10 cellular contexts compared by ENCODE assay signal in the genomic region with DNA sequence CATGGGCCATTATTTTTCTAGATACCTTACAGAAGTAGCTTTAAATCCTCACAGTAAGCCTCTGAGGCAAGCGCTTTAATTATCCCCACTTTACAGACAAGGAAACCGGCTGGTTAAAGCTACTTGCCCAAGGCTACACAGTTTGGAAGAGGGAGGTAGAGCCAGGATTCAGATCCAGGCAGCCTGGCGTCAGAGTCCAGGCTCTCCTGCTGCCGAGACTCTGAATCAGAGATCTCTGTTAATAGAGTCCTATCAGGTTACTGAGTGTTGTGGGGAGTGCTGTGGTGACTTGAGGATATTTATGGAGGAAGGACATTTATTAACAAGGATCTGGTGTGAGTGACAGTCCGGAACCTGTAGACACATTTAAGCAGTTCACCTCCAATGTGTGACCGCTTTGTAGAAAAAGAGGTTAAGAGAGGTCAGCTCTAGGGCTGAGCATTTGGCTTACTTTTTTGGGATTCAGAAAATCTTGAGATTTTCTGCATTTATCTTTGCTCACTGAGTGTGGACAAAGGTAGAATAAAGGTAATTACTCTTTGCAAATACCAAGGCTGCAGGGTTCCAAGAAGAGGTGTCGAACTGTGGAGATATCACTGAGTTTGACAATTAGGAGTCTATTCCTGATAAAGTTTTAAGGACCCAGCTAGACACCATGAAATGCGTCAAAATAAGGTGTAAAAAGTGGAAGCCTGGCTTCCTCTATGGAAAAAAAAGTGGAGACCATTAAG. TPM values are rescaled to one million over a fixed set of nuclear protein-coding genes. Genes with fewer than 3 reads are reported as not detected.
DNase-seq lines count a peak whose midpoint lies in the region; ATAC-seq and TF ChIP-seq lines count a peak whose summit lies in the region.
"Had no signal": no experiment of that assay in that cellular context is flagged by ENCODE, and none has a peak within 500 bp of the region (broad histone marks: within the 10 kb centered on the region; RNA-seq: fewer than 3 reads in every experiment).

No MANE protein-coding gene starts in this region.

- no peaks in the 10 kb centered on the region for H3K9me3 Mint-ChIP-seq in CD14-positive monocyte
- no peaks in the 10 kb centered on the region for H3K9me3 Mint-ChIP-seq in activated CD4-positive, alpha-beta memory T cell treated with anti-CD3 and anti-CD28 coated beads, Interleukin-2, amount 10 ng/mL, durations not matched to agents 7 days and 5 days

- peaks cover 11% of the 10 kb centered on the region in 2 donors for H3K36me3 Mint-ChIP-seq in CD14-positive monocyte
- H3K36me3 Mint-ChIP-seq in activated CD4-positive, alpha-beta memory T cell treated with anti-CD3 and anti-CD28 coated beads, Interleukin-2, amount 10 ng/mL, durations not matched to agents 7 days and 5 days (ENCODE audit: low read depth): peaks cover 35% of the 10 kb centered on the region

- H3K36me3 ChIP-seq in HCT116 (ENCODE audit: control insufficient read depth in 1 of 2, insufficient read depth in 2 of 2, low read length in 2 of 2): peaks cover 6% of the 10 kb centered on the region in 2 experiments; a peak in 3 of 4 replicates

- H3K4me3 ChIP-seq in HCT116 (replicated peaks in 1 of 2; ENCODE audit: low read depth in 1 of 2, low read length in 2 of 2): peak overlapping the region; percentile 74 to 98; a peak in 3 of 4 replicates

- peak overlapping the region; percentile 92 for H3K9ac ChIP-seq in HCT116 (ENCODE audit: low read length)

- no peak overlapping the region; the same call in 1 of the 2 replicates for H3K27ac ChIP-seq in HCT116 (ENCODE audit: low read depth, low read length)

- H3K79me2 ChIP-seq in HCT116 (ENCODE audit: insufficient read depth, low read length): peaks cover 33% of the 10 kb centered on the region

- POLR2A ChIA-PET in HCT116 (lab: Charles Lee): no interaction called here
- POLR2A ChIA-PET in activated CD4-positive, alpha-beta memory T cell treated with anti-CD3 and anti-CD28 coated beads, Interleukin-2, amount 10 ng/mL, durations not matched to agents 7 days and 5 days (lab: Charles Lee): interaction anchor here (1.0 to 5.7 kb wide), 10 partner anchors 9 to 288 kb away, joined by 3 to 68 read pairs (median 10); a partner anchor contains a TSS

- no peak for ATAC-seq in HCT116
- no peak for ATAC-seq in GM19035 (IDR thresholded peaks at IDR 0.05; ENCODE audit: unreplicated experiment)

- H3K9me3 ChIP-seq in HCT116 (ENCODE audit: control insufficient read depth in 1 of 2, insufficient read depth in 1 of 2, low read depth in 1 of 2, low read length in 2 of 2): no peaks in the 10 kb centered on the region

- H4K20me1 ChIP-seq in HCT116 (ENCODE audit: insufficient read depth): no peaks in the 10 kb centered on the region

- CTCF ChIA-PET in HCT116 (lab: Charles Lee): interaction anchor here (0.9 kb wide), 1 partner anchor 55 kb away, joined by 3 read pairs; no protein-coding TSS in a partner anchor
- CTCF ChIA-PET in activated CD4-positive, alpha-beta memory T cell treated with anti-CD3 and anti-CD28 coated beads, Interleukin-2, amount 10 ng/mL, durations not matched to agents 7 days and 5 days (lab: Charles Lee): interaction anchor here (0.9 kb wide), 1 partner anchor 91 kb away, joined by 3 read pairs; no protein-coding TSS in a partner anchor

- no peak for DNase-seq in CD14-positive monocyte (ENCODE audit: low spot score)
- no peak for DNase-seq in HCT116 (ENCODE audit: low read depth, low spot score)
- DNase-seq in activated CD4-positive, alpha-beta memory T cell treated with anti-CD3 and anti-CD28 coated beads, Interleukin-2, amount 10 ng/mL, durations not matched to agents 7 days and 5 days: no peak
- DNase-seq in myocyte (ENCODE audit: low read depth): peak; percentile 43
- DNase-seq in UCSD-AML1 (lab: John Stamatoyannopoulos, UW; ENCODE audit: unreplicated experiment): no peak
- DNase-seq in posterior vena cava (ENCODE audit: low spot score): no peak
- DNase-seq in NCI-H748 treated with DMSO at 0.1 percent for 48 hours (lab: John Stamatoyannopoulos, UW): no peak
- DNase-seq: EL, retina had no signal

- H3K27me3 Mint-ChIP-seq in CD14-positive monocyte (ENCODE audit: low read depth in 3 of 3): no peaks in the 10 kb centered on the region
- no peaks in the 10 kb centered on the region for H3K27me3 Mint-ChIP-seq in activated CD4-positive, alpha-beta memory T cell treated with anti-CD3 and anti-CD28 coated beads, Interleukin-2, amount 10 ng/mL, durations not matched to agents 7 days and 5 days

- peak overlapping the region in 3 of 7 donors; percentile 12 to 96 (median 93) for H3K27ac Mint-ChIP-seq in CD14-positive monocyte
- H3K27ac Mint-ChIP-seq in activated CD4-positive, alpha-beta memory T cell treated with anti-CD3 and anti-CD28 coated beads, Interleukin-2, amount 10 ng/mL, durations not matched to agents 7 days and 5 days: peak overlapping the region; percentile 95

- peaks cover 12 to 24% of the 10 kb centered on the region in 2 experiments; a peak in 3 of 4 replicates for H3K4me1 ChIP-seq in HCT116 (ENCODE audit: control insufficient read depth in 1 of 2, insufficient read depth in 2 of 2, low read length in 2 of 2)

- BruUV-seq in HCT116 (replicated peaks; lab: Mats Ljungman, UMichigan): no TSS peak

- peak overlapping the region; percentile 98 to 99 for H3K4me3 Mint-ChIP-seq in CD14-positive monocyte
- H3K4me3 Mint-ChIP-seq in activated CD4-positive, alpha-beta memory T cell treated with anti-CD3 and anti-CD28 coated beads, Interleukin-2, amount 10 ng/mL, durations not matched to agents 7 days and 5 days: peak overlapping the region; percentile 98

- peak overlapping the region; percentile 77 for H3K4me2 ChIP-seq in HCT116 (ENCODE audit: low read length)

- H3K27me3 ChIP-seq in HCT116 (ENCODE audit: insufficient read depth, low read length): no peaks in the 10 kb centered on the region

- no peak for TF ChIP-seq RAD21 in HCT116 (IDR thresholded peaks at IDR 0.05; ENCODE audit: low read depth)

- RAD21 ChIA-PET in HCT116 (lab: Charles Lee; ENCODE audit: low non-redundant PET in 1 of 2, low total read pairs in 2 of 2, uncharacterized antibody in 2 of 2, unreplicated experiment in 2 of 2): no interaction called here

- intact Hi-C loops in CD14-positive monocyte (cut with micrococcal nuclease) (loop anchor here (2.0 to 10.0 kb wide), 5 partner anchors 41 to 155 kb away; a partner anchor contains a TSS), HCT116 (cut with micrococcal nuclease) (no loop called here), posterior vena cava (cut with DNase I) (no loop called here)

- H3K9me2 ChIP-seq in HCT116 (ENCODE audit: insufficient read depth): no peaks in the 10 kb centered on the region

- no peak overlapping the region for H2AFZ ChIP-seq in HCT116 (ENCODE audit: low read depth, low read length, poor library complexity, severe bottlenecking)

- TF ChIP-seq POLR2A in HCT116 (IDR thresholded peaks at IDR 0.05; ENCODE audit: borderline replicate concordance, extremely low read depth, insufficient read depth, insufficient read length): no peak

- H3K4me1 Mint-ChIP-seq in CD14-positive monocyte: peaks cover 26% of the 10 kb centered on the region
- peaks cover 23% of the 10 kb centered on the region for H3K4me1 Mint-ChIP-seq in activated CD4-positive, alpha-beta memory T cell treated with anti-CD3 and anti-CD28 coated beads, Interleukin-2, amount 10 ng/mL, durations not matched to agents 7 days and 5 days

- TF ChIP-seq CTCF in CD14-positive monocyte (IDR thresholded peaks at IDR 0.05) (no peak), HCT116 (IDR thresholded peaks at IDR 0.05 in 2 of 3, conservative IDR thresholded peaks at IDR 0.05 in 1 of 3; ENCODE audit: borderline replicate concordance in 1 of 3, insufficient read depth in 1 of 3, low read depth in 2 of 3, low read length in 2 of 3) (no peak)

TF ChIP-seq in HCT116, 20 proteins besides CTCF, POLR2A, EP300 and RAD21 (continues in another document):
- TF ChIP-seq, protein P1, sequence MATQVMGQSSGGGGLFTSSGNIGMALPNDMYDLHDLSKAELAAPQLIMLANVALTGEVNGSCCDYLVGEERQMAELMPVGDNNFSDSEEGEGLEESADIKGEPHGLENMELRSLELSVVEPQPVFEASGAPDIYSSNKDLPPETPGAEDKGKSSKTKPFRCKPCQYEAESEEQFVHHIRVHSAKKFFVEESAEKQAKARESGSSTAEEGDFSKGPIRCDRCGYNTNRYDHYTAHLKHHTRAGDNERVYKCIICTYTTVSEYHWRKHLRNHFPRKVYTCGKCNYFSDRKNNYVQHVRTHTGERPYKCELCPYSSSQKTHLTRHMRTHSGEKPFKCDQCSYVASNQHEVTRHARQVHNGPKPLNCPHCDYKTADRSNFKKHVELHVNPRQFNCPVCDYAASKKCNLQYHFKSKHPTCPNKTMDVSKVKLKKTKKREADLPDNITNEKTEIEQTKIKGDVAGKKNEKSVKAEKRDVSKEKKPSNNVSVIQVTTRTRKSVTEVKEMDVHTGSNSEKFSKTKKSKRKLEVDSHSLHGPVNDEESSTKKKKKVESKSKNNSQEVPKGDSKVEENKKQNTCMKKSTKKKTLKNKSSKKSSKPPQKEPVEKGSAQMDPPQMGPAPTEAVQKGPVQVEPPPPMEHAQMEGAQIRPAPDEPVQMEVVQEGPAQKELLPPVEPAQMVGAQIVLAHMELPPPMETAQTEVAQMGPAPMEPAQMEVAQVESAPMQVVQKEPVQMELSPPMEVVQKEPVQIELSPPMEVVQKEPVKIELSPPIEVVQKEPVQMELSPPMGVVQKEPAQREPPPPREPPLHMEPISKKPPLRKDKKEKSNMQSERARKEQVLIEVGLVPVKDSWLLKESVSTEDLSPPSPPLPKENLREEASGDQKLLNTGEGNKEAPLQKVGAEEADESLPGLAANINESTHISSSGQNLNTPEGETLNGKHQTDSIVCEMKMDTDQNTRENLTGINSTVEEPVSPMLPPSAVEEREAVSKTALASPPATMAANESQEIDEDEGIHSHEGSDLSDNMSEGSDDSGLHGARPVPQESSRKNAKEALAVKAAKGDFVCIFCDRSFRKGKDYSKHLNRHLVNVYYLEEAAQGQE (IDR thresholded peaks at IDR 0.05; ENCODE audit: low read depth): no peak
- TF ChIP-seq ELF1 (IDR thresholded peaks at IDR 0.05; ENCODE audit: borderline replicate concordance, low read depth): no peak
- TF ChIP-seq FOSL1 (IDR thresholded peaks at IDR 0.05; ENCODE audit: low read depth): no peak
- TF ChIP-seq SRF (IDR thresholded peaks at IDR 0.05; ENCODE audit: low read depth): no peak
- no peak for TF ChIP-seq EZH2 (IDR thresholded peaks at IDR 0.05)

RNA-seq across cellular contexts. Expression of a gene that starts 1.6 kb away (rescaled TPM):
- polyA plus RNA-seq in CD14-positive monocyte: 1 to 10 TPM; 3.0 to 3.7 TPM
- total RNA-seq in HCT116 (2021; ENCODE audit: unreplicated experiment) (24.3 TPM), myocyte (15.3 and 17.0 TPM in 2 replicates), posterior vena cava (10 to 100 TPM; 21.1 to 22.7 TPM)
- 9.9 and 11.7 TPM in 2 replicates for polyA plus RNA-seq in HCT116 (2012)
- 10 to 100 TPM; 42.6 to 46.1 TPM for total RNA-seq in activated CD4-positive, alpha-beta memory T cell treated with anti-CD3 and anti-CD28 coated beads, Interleukin-2, amount 10 ng/mL, durations not matched to agents 7 days and 5 days
- 5.2 TPM for polyA plus RNA-seq in myocyte (2012)

RNA-seq across cellular contexts. Expression of a gene that starts 41.8 kb away (rescaled TPM):
- 10 to 100 TPM; 25.9 to 26.9 TPM for polyA plus RNA-seq in CD14-positive monocyte
- total RNA-seq in HCT116 (2021; ENCODE audit: unreplicated experiment) (83.7 TPM), myocyte (17.8 and 27.0 TPM in 2 replicates), posterior vena cava (10 to 100 TPM; 31.7 to 38.6 TPM)
- polyA plus RNA-seq in HCT116 (2012): 30.4 and 34.7 TPM in 2 replicates
- total RNA-seq in activated CD4-positive, alpha-beta memory T cell treated with anti-CD3 and anti-CD28 coated beads, Interleukin-2, amount 10 ng/mL, durations not matched to agents 7 days and 5 days: 10 to 100 TPM; 36.3 to 41.6 TPM
- polyA plus RNA-seq in myocyte (2012): 23.8 TPM

Comparison
In these comparisons a context has a peak if more than half of its experiments do, and no peak if none do; other contexts are left out.
1. intact Hi-C loops: an anchor here in CD14-positive monocyte (2.0 to 10.0 kb wide); none called in HCT116 and posterior vena cava.